8 cellular contexts compared by ENCODE assay signal in genomic region chr6:90284236-90284744, GRCh38. TPM values are rescaled to one million over a fixed set of nuclear protein-coding genes. Genes with fewer than 3 reads are reported as not detected.
DNase-seq lines count a peak whose midpoint lies in the region; ATAC-seq lines count a peak whose summit lies in the region.

No MANE protein-coding gene starts in this region.

- H3K4me1 Mint-ChIP-seq in activated naive CD8-positive, alpha-beta T cell treated with anti-CD3 and anti-CD28 coated beads for 36 hours, result peaks cover 89% of the 10 kb centered on the region

- no peaks in the 10 kb centered on the region for H3K27me3 Mint-ChIP-seq in activated naive CD8-positive, alpha-beta T cell treated with anti-CD3 and anti-CD28 coated beads for 36 hours

- peaks cover 61% of the 10 kb centered on the region for H3K36me3 Mint-ChIP-seq in activated naive CD8-positive, alpha-beta T cell treated with anti-CD3 and anti-CD28 coated beads for 36 hours

- H3K4me3 Mint-ChIP-seq in activated naive CD8-positive, alpha-beta T cell treated with anti-CD3 and anti-CD28 coated beads for 36 hours, result peak overlapping the region; percentile 80

- peak; percentile 61 for DNase-seq in NOMO-1 treated with DMSO at 0.1 percent for 48 hours (lab: John Stamatoyannopoulos, UW; ENCODE audit: unreplicated experiment)
- DNase-seq in activated naive CD8-positive, alpha-beta T cell treated with anti-CD3 and anti-CD28 coated beads for 36 hours, result peak; percentile 75
- DNase-seq in iPS DF 4.7 (ENCODE audit: extremely low read depth, low spot score), result peak; percentile 49
- peak; percentile 72 for DNase-seq in stimulated activated CD4-positive, alpha-beta T cell treated with anti-CD3 and anti-CD28 coated beads, Interleukin-15, amount 100 ng/mL, for 24 hours
- DNase-seq in epidermal melanocyte (ENCODE audit: insufficient read length, low spot score), result no peak
- no peak for DNase-seq in NCI-H2107 (lab: John Stamatoyannopoulos, UW)

- ATAC-seq in GM18867 (IDR thresholded peaks at IDR 0.05; ENCODE audit: unreplicated experiment), result peak; percentile 12
- peak; percentile 21 for ATAC-seq in HG02852 (IDR thresholded peaks at IDR 0.05; ENCODE audit: unreplicated experiment)

- peak overlapping the region; percentile 98 for H3K27ac Mint-ChIP-seq in activated naive CD8-positive, alpha-beta T cell treated with anti-CD3 and anti-CD28 coated beads for 36 hours

- peaks cover 11% of the 10 kb centered on the region for H3K9me3 Mint-ChIP-seq in activated naive CD8-positive, alpha-beta T cell treated with anti-CD3 and anti-CD28 coated beads for 36 hours

RNA-seq across cellular contexts. Expression of gene BACH2, which starts 12.4 kb away (rescaled TPM):
- 10 to 100 TPM; 73.1 to 78.0 TPM for total RNA-seq in activated naive CD8-positive, alpha-beta T cell treated with anti-CD3 and anti-CD28 coated beads for 36 hours

Comparison
In these comparisons a context has a peak if more than half of its experiments do, and no peak if none do; other contexts are left out.
1. DNase-seq: peak in NOMO-1 treated with DMSO at 0.1 percent for 48 hours (single experiment), activated naive CD8-positive, alpha-beta T cell treated with anti-CD3 and anti-CD28 coated beads for 36 hours (single experiment), iPS DF 4.7 (single experiment) and stimulated activated CD4-positive, alpha-beta T cell treated with anti-CD3 and anti-CD28 coated beads, Interleukin-15, amount 100 ng/mL, for 24 hours (single experiment); none in epidermal melanocyte (single experiment) and NCI-H2107 (single experiment).